Comparison of ENCODE assay signal across 10 cellular contexts in genomic region chr10:109852718-109853037, GRCh38.
DNase-seq lines count a peak whose midpoint lies in the region; ATAC-seq, FAIRE-seq and TF ChIP-seq lines count a peak whose summit lies in the region.
"Had no signal": no experiment of that assay in that cellular context is flagged by ENCODE, and none has a peak within 500 bp of the region (broad histone marks: within the 10 kb centered on the region; RNA-seq: fewer than 3 reads in every experiment).

No MANE protein-coding gene starts in this region.

- FAIRE-seq in GM19239 (lab: Jason Lieb, UNC): no peak
- FAIRE-seq: colon had no signal

- peaks cover 0 to 2% (median 0%) of the 10 kb centered on the region in 11 donors for H3K9me3 Mint-ChIP-seq in naive thymus-derived CD4-positive, alpha-beta T cell
- no peaks in the 10 kb centered on the region for H3K9me3 Mint-ChIP-seq in activated CD4-positive, alpha-beta T cell treated with anti-CD3 and anti-CD28 coated beads, Interleukin-2, amount 10 ng/mL, durations not matched to agents 7 days and 5 days

- no peaks in the 10 kb centered on the region for H3K9me3 ChIP-seq in naive thymus-derived CD4-positive, alpha-beta T cell (ENCODE audit: control insufficient read depth in 2 of 3, low read length in 3 of 3)
- H3K9me3 ChIP-seq in BE2C: no peaks in the 10 kb centered on the region
- H3K9me3 ChIP-seq: heart right ventricle had no signal

- H3K4me3 ChIP-seq in naive thymus-derived CD4-positive, alpha-beta T cell (ENCODE audit: low read length): no peak overlapping the region
- H3K4me3 ChIP-seq in BE2C (ENCODE audit: low read depth, low read length): no peak overlapping the region
- H3K4me3 ChIP-seq: heart right ventricle had no signal

- H3K27me3 ChIP-seq in naive thymus-derived CD4-positive, alpha-beta T cell (ENCODE audit: control insufficient read depth in 2 of 2, insufficient read depth in 2 of 2, low read length in 2 of 2): no peaks in the 10 kb centered on the region
- H3K27me3 ChIP-seq in BE2C: no peaks in the 10 kb centered on the region
- H3K27me3 ChIP-seq: heart right ventricle had no signal

- intact Hi-C loops in naive thymus-derived CD4-positive, alpha-beta T cell (cut with micrococcal nuclease): no loop called here

- peak overlapping the region in 1 of 9 donors; percentile 49 for H3K27ac Mint-ChIP-seq in naive thymus-derived CD4-positive, alpha-beta T cell
- H3K27ac Mint-ChIP-seq in activated CD4-positive, alpha-beta T cell treated with anti-CD3 and anti-CD28 coated beads, Interleukin-2, amount 10 ng/mL, durations not matched to agents 7 days and 5 days: no peak overlapping the region

- POLR2A ChIA-PET in naive thymus-derived CD4-positive, alpha-beta T cell (lab: Charles Lee): no interaction called here
- POLR2A ChIA-PET in activated CD4-positive, alpha-beta T cell treated with anti-CD3 and anti-CD28 coated beads, Interleukin-2, amount 10 ng/mL, durations not matched to agents 7 days and 5 days (lab: Charles Lee): no interaction called here

- no peaks in the 10 kb centered on the region for H3K36me3 Mint-ChIP-seq in naive thymus-derived CD4-positive, alpha-beta T cell
- H3K36me3 Mint-ChIP-seq in activated CD4-positive, alpha-beta T cell treated with anti-CD3 and anti-CD28 coated beads, Interleukin-2, amount 10 ng/mL, durations not matched to agents 7 days and 5 days (ENCODE audit: low read depth): no peaks in the 10 kb centered on the region

- peaks cover 0 to 13% (median 8%) of the 10 kb centered on the region in 5 donors for H3K27me3 Mint-ChIP-seq in naive thymus-derived CD4-positive, alpha-beta T cell
- no peaks in the 10 kb centered on the region for H3K27me3 Mint-ChIP-seq in activated CD4-positive, alpha-beta T cell treated with anti-CD3 and anti-CD28 coated beads, Interleukin-2, amount 10 ng/mL, durations not matched to agents 7 days and 5 days

- peaks cover 14 to 18% (median 17%) of the 10 kb centered on the region in 7 donors for H3K4me1 Mint-ChIP-seq in naive thymus-derived CD4-positive, alpha-beta T cell
- peaks cover 17% of the 10 kb centered on the region for H3K4me1 Mint-ChIP-seq in activated CD4-positive, alpha-beta T cell treated with anti-CD3 and anti-CD28 coated beads, Interleukin-2, amount 10 ng/mL, durations not matched to agents 7 days and 5 days

- ATAC-seq in GM18861 (IDR thresholded peaks at IDR 0.05; ENCODE audit: unreplicated experiment) (peak; percentile 18), GM21576 (IDR thresholded peaks at IDR 0.05; ENCODE audit: unreplicated experiment) (peak; percentile 21), HG03439 (IDR thresholded peaks at IDR 0.05; ENCODE audit: unreplicated experiment) (peak; percentile 21), HG03139 (IDR thresholded peaks at IDR 0.05; ENCODE audit: unreplicated experiment) (no peak)
- no peak for ATAC-seq in naive thymus-derived CD4-positive, alpha-beta T cell

- no peak for DNase-seq in naive thymus-derived CD4-positive, alpha-beta T cell
- no peak for DNase-seq in BE2C
- DNase-seq in GM19239 (ENCODE audit: insufficient read length, low spot score): no peak
- DNase-seq in activated CD4-positive, alpha-beta T cell treated with anti-CD3 and anti-CD28 coated beads, Interleukin-2, amount 10 ng/mL, durations not matched to agents 7 days and 5 days: no peak

- CTCF ChIA-PET in naive thymus-derived CD4-positive, alpha-beta T cell (lab: Charles Lee): interaction anchor here (0.9 kb wide), 1 partner anchor 8 kb away, joined by 3 read pairs; no protein-coding TSS in a partner anchor
- CTCF ChIA-PET in activated CD4-positive, alpha-beta T cell treated with anti-CD3 and anti-CD28 coated beads, Interleukin-2, amount 10 ng/mL, durations not matched to agents 7 days and 5 days (lab: Charles Lee): interaction anchor here (1.5 kb wide), 1 partner anchor 10 kb away, joined by 4 read pairs; no protein-coding TSS in a partner anchor

- H3K4me1 ChIP-seq in naive thymus-derived CD4-positive, alpha-beta T cell (ENCODE audit: control insufficient read depth in 2 of 2, insufficient read depth in 2 of 2, low read length in 2 of 2): peaks cover 4 to 5% of the 10 kb centered on the region in 2 donors
- H3K4me1 ChIP-seq in BE2C: no peaks in the 10 kb centered on the region

- no peaks in the 10 kb centered on the region for H3K36me3 ChIP-seq in naive thymus-derived CD4-positive, alpha-beta T cell (ENCODE audit: control insufficient read depth in 2 of 3, insufficient read depth in 3 of 3, low read length in 3 of 3)
- H3K36me3 ChIP-seq in BE2C: no peaks in the 10 kb centered on the region
- H3K36me3 ChIP-seq: heart right ventricle had no signal

- H3K27ac ChIP-seq in naive thymus-derived CD4-positive, alpha-beta T cell (ENCODE audit: low read depth, low read length): no peak overlapping the region
- H3K27ac ChIP-seq: heart right ventricle had no signal

- peak overlapping the region in 8 of 10 donors; percentile 4 to 66 (median 34) for H3K4me3 Mint-ChIP-seq in naive thymus-derived CD4-positive, alpha-beta T cell
- no peak overlapping the region for H3K4me3 Mint-ChIP-seq in activated CD4-positive, alpha-beta T cell treated with anti-CD3 and anti-CD28 coated beads, Interleukin-2, amount 10 ng/mL, durations not matched to agents 7 days and 5 days

- TF ChIP-seq CTCF in BE2C (IDR thresholded peaks at IDR 0.05; ENCODE audit: low read depth, low read length): no peak

Comparison
In these comparisons a context has a peak if more than half of its experiments do, and no peak if none do; other contexts are left out.
1. ATAC-seq: peak in GM18861 (single experiment), GM21576 (single experiment) and HG03439 (single experiment); none in naive thymus-derived CD4-positive, alpha-beta T cell (single experiment) and HG03139 (single experiment).